Comparison of ENCODE assay signal across 1 cellular context in genomic region chr14:103520657-103521437, GRCh38.
TF ChIP-seq lines count a peak whose summit lies in the region.

No MANE protein-coding gene starts in this region.

TF ChIP-seq in GM23338, 12 proteins besides CTCF, POLR2A, EP300 and RAD21 (continued from another document):
- TF ChIP-seq, protein P1, sequence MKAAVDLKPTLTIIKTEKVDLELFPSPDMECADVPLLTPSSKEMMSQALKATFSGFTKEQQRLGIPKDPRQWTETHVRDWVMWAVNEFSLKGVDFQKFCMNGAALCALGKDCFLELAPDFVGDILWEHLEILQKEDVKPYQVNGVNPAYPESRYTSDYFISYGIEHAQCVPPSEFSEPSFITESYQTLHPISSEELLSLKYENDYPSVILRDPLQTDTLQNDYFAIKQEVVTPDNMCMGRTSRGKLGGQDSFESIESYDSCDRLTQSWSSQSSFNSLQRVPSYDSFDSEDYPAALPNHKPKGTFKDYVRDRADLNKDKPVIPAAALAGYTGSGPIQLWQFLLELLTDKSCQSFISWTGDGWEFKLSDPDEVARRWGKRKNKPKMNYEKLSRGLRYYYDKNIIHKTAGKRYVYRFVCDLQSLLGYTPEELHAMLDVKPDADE (IDR thresholded peaks at IDR 0.05): no peak
